1 cellular context compared by ENCODE assay signal in the genomic region with DNA sequence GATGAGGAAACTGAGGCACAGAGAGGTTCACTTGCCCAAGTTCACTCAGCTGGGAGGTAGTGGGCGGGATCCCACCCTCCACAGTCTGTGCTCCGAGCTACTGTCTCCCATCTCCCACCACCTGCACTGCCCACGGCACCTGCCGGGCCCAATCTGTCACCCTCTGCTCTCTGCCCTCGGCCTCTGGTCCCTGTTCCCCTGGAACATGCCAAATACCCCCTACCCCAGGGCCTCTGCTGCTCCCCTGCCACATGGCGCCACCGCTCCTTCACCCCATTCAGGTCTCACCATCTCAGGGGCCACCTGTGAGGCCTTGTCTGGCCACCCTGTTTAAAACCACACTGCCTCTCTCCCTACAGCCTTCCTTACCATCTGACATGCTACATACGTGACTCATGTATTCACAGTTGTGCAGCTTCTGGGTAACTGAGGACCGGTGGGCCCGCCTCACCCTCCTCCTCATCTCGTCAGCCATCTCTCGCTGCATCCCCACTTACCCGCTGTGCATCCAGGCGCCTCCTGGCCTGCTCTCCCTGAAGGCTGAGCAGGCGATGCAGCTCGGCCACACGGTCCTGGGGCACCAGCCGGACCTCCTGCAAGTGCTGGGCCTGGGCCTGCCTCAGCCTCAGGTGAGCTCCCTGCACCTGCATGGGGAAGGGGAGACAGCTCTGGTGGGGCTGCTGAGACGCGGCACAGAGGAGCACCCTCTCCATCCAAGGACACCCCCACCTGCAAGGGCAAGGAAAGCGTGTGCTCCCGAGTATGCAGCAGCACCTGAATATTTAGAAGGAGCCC.
TF ChIP-seq lines count a peak whose summit lies in the region.

No MANE protein-coding gene starts in this region.

TF ChIP-seq in HepG2, 621 proteins besides CTCF, POLR2A, EP300 and RAD21:
- TF ChIP-seq, protein P1, sequence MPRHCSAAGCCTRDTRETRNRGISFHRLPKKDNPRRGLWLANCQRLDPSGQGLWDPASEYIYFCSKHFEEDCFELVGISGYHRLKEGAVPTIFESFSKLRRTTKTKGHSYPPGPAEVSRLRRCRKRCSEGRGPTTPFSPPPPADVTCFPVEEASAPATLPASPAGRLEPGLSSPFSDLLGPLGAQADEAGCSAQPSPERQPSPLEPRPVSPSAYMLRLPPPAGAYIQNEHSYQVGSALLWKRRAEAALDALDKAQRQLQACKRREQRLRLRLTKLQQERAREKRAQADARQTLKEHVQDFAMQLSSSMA (CRISPR knock-in tag; IDR thresholded peaks at IDR 0.05): no peak
- TF ChIP-seq RBAK (CRISPR knock-in tag; IDR thresholded peaks at IDR 0.05) (no peak), HES4 (CRISPR knock-in tag; IDR thresholded peaks at IDR 0.05; ENCODE audit: borderline replicate concordance) (no peak), HMG20B (CRISPR knock-in tag; conservative IDR thresholded peaks at IDR 0.05) (no peak), ZNF143 (CRISPR knock-in tag; IDR thresholded peaks at IDR 0.05) (no peak), POGZ (CRISPR knock-in tag; IDR thresholded peaks at IDR 0.05) (no peak), MED8 (CRISPR knock-in tag; IDR thresholded peaks at IDR 0.05; ENCODE audit: insufficient replicate concordance) (no peak), ZFP36L1 (CRISPR knock-in tag; IDR thresholded peaks at IDR 0.05) (no peak), NFIB (CRISPR knock-in tag; IDR thresholded peaks at IDR 0.05; ENCODE audit: borderline replicate concordance) (0 out of 2 replicates have a peak, but pooled peaks have one; percentile 44), CREM (IDR thresholded peaks at IDR 0.05) (no peak), CREM (CRISPR knock-in tag; IDR thresholded peaks at IDR 0.05) (no peak), U2AF2 (IDR thresholded peaks at IDR 0.05; ENCODE audit: low read depth, low read length) (no peak), AGO2 (optimal IDR thresholded peaks at IDR 0.05; ENCODE audit: low read depth, low read length) (peak; percentile 67), ZNF136 (CRISPR knock-in tag; IDR thresholded peaks at IDR 0.05; ENCODE audit: low read depth) (no peak), NR3C1 (CRISPR knock-in tag; IDR thresholded peaks at IDR 0.05) (no peak), ZNF382 (CRISPR knock-in tag; IDR thresholded peaks at IDR 0.05; ENCODE audit: borderline replicate concordance) (no peak), ZNF431 (CRISPR knock-in tag; IDR thresholded peaks at IDR 0.05; ENCODE audit: borderline replicate concordance, low read depth) (no peak), RNF2 (conservative IDR thresholded peaks at IDR 0.05; ENCODE audit: low read depth) (no peak), PHF21A (CRISPR knock-in tag; IDR thresholded peaks at IDR 0.05) (no peak), ZNF652 (CRISPR knock-in tag; IDR thresholded peaks at IDR 0.05; ENCODE audit: borderline replicate concordance, low read depth) (no peak), TOE1 (CRISPR knock-in tag; IDR thresholded peaks at IDR 0.05) (no peak), TGIF2 (CRISPR knock-in tag; IDR thresholded peaks at IDR 0.05) (no peak), NONO (IDR thresholded peaks at IDR 0.05) (no peak), NONO (CRISPR knock-in tag; conservative IDR thresholded peaks at IDR 0.05) (0 out of 2 replicates have a peak, but pooled peaks have one; percentile 32), PAX8 (CRISPR knock-in tag; IDR thresholded peaks at IDR 0.05; ENCODE audit: borderline replicate concordance) (no peak), KAT2B (IDR thresholded peaks at IDR 0.05; ENCODE audit: borderline replicate concordance, low read depth, low read length) (0 out of 2 replicates have a peak, but pooled peaks have one; percentile 4), CC2D1A (CRISPR knock-in tag; IDR thresholded peaks at IDR 0.05) (no peak), CBX1 (IDR thresholded peaks at IDR 0.05; ENCODE audit: low read depth) (no peak), PCBP2 (optimal IDR thresholded peaks at IDR 0.05; ENCODE audit: low read depth, low read length, poor library complexity, severe bottlenecking) (no peak), CENPX (CRISPR knock-in tag; IDR thresholded peaks at IDR 0.05) (no peak), NRL (CRISPR knock-in tag; IDR thresholded peaks at IDR 0.05; ENCODE audit: borderline replicate concordance) (no peak), PHF20 (CRISPR knock-in tag; IDR thresholded peaks at IDR 0.05) (no peak), POLR2AphosphoS2 (IDR thresholded peaks at IDR 0.05; ENCODE audit: low read depth, low read length) (0 out of 2 replicates have a peak, but pooled peaks have one; percentile 43), ZNF570 (CRISPR knock-in tag; IDR thresholded peaks at IDR 0.05; ENCODE audit: borderline replicate concordance) (no peak), ZNF235 (CRISPR knock-in tag; IDR thresholded peaks at IDR 0.05; ENCODE audit: borderline replicate concordance) (no peak), PRMT3 (CRISPR knock-in tag; IDR thresholded peaks at IDR 0.05; ENCODE audit: borderline replicate concordance, low read depth) (no peak)
- TF ChIP-seq, protein P2, sequence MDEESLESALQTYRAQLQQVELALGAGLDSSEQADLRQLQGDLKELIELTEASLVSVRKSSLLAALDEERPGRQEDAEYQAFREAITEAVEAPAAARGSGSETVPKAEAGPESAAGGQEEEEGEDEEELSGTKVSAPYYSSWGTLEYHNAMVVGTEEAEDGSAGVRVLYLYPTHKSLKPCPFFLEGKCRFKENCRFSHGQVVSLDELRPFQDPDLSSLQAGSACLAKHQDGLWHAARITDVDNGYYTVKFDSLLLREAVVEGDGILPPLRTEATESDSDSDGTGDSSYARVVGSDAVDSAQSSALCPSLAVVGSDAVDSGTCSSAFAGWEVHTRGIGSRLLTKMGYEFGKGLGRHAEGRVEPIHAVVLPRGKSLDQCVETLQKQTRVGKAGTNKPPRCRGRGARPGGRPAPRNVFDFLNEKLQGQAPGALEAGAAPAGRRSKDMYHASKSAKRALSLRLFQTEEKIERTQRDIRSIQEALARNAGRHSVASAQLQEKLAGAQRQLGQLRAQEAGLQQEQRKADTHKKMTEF (CRISPR knock-in tag; IDR thresholded peaks at IDR 0.05): no peak
- TF ChIP-seq, protein P3, sequence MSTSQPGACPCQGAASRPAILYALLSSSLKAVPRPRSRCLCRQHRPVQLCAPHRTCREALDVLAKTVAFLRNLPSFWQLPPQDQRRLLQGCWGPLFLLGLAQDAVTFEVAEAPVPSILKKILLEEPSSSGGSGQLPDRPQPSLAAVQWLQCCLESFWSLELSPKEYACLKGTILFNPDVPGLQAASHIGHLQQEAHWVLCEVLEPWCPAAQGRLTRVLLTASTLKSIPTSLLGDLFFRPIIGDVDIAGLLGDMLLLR (CRISPR knock-in tag; IDR thresholded peaks at IDR 0.05): no peak
- TF ChIP-seq, protein P4, sequence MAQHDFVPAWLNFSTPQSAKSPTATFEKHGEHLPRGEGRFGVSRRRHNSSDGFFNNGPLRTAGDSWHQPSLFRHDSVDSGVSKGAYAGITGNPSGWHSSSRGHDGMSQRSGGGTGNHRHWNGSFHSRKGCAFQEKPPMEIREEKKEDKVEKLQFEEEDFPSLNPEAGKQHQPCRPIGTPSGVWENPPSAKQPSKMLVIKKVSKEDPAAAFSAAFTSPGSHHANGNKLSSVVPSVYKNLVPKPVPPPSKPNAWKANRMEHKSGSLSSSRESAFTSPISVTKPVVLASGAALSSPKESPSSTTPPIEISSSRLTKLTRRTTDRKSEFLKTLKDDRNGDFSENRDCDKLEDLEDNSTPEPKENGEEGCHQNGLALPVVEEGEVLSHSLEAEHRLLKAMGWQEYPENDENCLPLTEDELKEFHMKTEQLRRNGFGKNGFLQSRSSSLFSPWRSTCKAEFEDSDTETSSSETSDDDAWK (CRISPR knock-in tag; IDR thresholded peaks at IDR 0.05): no peak
- TF ChIP-seq, protein P5, sequence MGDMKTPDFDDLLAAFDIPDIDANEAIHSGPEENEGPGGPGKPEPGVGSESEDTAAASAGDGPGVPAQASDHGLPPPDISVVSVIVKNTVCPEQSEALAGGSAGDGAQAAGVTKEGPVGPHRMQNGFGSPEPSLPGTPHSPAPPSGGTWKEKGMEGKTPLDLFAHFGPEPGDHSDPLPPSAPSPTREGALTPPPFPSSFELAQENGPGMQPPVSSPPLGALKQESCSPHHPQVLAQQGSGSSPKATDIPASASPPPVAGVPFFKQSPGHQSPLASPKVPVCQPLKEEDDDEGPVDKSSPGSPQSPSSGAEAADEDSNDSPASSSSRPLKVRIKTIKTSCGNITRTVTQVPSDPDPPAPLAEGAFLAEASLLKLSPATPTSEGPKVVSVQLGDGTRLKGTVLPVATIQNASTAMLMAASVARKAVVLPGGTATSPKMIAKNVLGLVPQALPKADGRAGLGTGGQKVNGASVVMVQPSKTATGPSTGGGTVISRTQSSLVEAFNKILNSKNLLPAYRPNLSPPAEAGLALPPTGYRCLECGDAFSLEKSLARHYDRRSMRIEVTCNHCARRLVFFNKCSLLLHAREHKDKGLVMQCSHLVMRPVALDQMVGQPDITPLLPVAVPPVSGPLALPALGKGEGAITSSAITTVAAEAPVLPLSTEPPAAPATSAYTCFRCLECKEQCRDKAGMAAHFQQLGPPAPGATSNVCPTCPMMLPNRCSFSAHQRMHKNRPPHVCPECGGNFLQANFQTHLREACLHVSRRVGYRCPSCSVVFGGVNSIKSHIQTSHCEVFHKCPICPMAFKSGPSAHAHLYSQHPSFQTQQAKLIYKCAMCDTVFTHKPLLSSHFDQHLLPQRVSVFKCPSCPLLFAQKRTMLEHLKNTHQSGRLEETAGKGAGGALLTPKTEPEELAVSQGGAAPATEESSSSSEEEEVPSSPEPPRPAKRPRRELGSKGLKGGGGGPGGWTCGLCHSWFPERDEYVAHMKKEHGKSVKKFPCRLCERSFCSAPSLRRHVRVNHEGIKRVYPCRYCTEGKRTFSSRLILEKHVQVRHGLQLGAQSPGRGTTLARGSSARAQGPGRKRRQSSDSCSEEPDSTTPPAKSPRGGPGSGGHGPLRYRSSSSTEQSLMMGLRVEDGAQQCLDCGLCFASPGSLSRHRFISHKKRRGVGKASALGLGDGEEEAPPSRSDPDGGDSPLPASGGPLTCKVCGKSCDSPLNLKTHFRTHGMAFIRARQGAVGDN (CRISPR knock-in tag; IDR thresholded peaks at IDR 0.05): peak; percentile 25; the same call in 1 of the 2 replicates
- TF ChIP-seq, protein P6, sequence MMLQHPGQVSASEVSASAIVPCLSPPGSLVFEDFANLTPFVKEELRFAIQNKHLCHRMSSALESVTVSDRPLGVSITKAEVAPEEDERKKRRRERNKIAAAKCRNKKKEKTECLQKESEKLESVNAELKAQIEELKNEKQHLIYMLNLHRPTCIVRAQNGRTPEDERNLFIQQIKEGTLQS (CRISPR knock-in tag; IDR thresholded peaks at IDR 0.05): no peak
- TF ChIP-seq, protein P7, sequence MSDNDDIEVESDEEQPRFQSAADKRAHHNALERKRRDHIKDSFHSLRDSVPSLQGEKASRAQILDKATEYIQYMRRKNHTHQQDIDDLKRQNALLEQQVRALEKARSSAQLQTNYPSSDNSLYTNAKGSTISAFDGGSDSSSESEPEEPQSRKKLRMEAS (IDR thresholded peaks at IDR 0.05): no peak
TF ChIP-seq in HepG2: peak in this region for 6.
